ENCODE assay signal across 1 cellular context in the genomic region with DNA sequence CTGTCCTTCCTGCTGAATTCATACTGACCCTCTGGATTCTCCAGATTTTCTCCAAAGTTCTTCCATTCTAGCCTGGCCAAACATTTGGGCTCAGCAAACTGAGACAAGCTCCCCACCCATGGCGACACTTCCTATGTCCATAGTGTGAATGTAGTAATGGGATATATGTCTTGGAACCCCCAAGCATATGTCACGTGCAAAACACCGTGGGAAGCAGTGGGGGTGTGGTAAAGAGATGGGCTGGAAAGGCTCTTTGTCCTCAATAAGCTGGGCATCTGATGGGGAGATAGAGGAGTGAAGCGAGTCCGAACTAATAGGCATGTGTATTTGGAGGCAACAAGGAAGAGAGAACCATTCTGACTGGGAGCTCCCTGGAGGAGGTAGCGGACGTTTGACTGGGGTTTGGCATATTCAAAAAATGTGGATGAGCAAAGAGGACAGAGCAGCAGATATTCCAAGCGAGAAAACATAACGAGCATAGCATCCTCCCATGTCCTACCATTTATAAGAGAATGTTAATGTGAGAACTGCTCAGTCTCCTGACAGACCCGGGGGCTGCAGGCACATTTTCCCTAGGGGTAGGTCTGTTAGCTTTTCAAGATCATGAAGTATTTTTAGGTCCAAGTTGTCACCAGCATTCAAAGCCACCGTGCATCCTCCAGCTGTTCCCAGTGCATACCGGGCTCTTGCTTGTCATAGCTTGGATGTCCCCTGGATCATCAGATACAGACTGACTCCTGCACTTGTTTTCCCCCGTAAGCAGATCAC.
TF ChIP-seq lines count a peak whose summit lies in the region.

No MANE protein-coding gene starts in this region.

TF ChIP-seq in GM23338, 12 proteins besides CTCF, POLR2A, EP300 and RAD21 (continued from another document):
- TF ChIP-seq, protein P1, sequence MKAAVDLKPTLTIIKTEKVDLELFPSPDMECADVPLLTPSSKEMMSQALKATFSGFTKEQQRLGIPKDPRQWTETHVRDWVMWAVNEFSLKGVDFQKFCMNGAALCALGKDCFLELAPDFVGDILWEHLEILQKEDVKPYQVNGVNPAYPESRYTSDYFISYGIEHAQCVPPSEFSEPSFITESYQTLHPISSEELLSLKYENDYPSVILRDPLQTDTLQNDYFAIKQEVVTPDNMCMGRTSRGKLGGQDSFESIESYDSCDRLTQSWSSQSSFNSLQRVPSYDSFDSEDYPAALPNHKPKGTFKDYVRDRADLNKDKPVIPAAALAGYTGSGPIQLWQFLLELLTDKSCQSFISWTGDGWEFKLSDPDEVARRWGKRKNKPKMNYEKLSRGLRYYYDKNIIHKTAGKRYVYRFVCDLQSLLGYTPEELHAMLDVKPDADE (IDR thresholded peaks at IDR 0.05) = no peak
- no peak for TF ChIP-seq EZH2phosphoT487 (IDR thresholded peaks at IDR 0.05; ENCODE audit: unreplicated experiment)
- TF ChIP-seq CREB1 (CRISPR knock-in tag; IDR thresholded peaks at IDR 0.05; ENCODE audit: low read depth) = no peak
- TF ChIP-seq, protein P2, sequence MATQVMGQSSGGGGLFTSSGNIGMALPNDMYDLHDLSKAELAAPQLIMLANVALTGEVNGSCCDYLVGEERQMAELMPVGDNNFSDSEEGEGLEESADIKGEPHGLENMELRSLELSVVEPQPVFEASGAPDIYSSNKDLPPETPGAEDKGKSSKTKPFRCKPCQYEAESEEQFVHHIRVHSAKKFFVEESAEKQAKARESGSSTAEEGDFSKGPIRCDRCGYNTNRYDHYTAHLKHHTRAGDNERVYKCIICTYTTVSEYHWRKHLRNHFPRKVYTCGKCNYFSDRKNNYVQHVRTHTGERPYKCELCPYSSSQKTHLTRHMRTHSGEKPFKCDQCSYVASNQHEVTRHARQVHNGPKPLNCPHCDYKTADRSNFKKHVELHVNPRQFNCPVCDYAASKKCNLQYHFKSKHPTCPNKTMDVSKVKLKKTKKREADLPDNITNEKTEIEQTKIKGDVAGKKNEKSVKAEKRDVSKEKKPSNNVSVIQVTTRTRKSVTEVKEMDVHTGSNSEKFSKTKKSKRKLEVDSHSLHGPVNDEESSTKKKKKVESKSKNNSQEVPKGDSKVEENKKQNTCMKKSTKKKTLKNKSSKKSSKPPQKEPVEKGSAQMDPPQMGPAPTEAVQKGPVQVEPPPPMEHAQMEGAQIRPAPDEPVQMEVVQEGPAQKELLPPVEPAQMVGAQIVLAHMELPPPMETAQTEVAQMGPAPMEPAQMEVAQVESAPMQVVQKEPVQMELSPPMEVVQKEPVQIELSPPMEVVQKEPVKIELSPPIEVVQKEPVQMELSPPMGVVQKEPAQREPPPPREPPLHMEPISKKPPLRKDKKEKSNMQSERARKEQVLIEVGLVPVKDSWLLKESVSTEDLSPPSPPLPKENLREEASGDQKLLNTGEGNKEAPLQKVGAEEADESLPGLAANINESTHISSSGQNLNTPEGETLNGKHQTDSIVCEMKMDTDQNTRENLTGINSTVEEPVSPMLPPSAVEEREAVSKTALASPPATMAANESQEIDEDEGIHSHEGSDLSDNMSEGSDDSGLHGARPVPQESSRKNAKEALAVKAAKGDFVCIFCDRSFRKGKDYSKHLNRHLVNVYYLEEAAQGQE (IDR thresholded peaks at IDR 0.05; ENCODE audit: unreplicated experiment) = no peak
- no peak for TF ChIP-seq ZNF331 (CRISPR knock-in tag; IDR thresholded peaks at IDR 0.05; ENCODE audit: low read depth)
- no peak for TF ChIP-seq ZNF114 (CRISPR knock-in tag; IDR thresholded peaks at IDR 0.05)
- TF ChIP-seq NANOG (IDR thresholded peaks at IDR 0.05; ENCODE audit: borderline replicate concordance) = no peak
- TF ChIP-seq, protein P3, sequence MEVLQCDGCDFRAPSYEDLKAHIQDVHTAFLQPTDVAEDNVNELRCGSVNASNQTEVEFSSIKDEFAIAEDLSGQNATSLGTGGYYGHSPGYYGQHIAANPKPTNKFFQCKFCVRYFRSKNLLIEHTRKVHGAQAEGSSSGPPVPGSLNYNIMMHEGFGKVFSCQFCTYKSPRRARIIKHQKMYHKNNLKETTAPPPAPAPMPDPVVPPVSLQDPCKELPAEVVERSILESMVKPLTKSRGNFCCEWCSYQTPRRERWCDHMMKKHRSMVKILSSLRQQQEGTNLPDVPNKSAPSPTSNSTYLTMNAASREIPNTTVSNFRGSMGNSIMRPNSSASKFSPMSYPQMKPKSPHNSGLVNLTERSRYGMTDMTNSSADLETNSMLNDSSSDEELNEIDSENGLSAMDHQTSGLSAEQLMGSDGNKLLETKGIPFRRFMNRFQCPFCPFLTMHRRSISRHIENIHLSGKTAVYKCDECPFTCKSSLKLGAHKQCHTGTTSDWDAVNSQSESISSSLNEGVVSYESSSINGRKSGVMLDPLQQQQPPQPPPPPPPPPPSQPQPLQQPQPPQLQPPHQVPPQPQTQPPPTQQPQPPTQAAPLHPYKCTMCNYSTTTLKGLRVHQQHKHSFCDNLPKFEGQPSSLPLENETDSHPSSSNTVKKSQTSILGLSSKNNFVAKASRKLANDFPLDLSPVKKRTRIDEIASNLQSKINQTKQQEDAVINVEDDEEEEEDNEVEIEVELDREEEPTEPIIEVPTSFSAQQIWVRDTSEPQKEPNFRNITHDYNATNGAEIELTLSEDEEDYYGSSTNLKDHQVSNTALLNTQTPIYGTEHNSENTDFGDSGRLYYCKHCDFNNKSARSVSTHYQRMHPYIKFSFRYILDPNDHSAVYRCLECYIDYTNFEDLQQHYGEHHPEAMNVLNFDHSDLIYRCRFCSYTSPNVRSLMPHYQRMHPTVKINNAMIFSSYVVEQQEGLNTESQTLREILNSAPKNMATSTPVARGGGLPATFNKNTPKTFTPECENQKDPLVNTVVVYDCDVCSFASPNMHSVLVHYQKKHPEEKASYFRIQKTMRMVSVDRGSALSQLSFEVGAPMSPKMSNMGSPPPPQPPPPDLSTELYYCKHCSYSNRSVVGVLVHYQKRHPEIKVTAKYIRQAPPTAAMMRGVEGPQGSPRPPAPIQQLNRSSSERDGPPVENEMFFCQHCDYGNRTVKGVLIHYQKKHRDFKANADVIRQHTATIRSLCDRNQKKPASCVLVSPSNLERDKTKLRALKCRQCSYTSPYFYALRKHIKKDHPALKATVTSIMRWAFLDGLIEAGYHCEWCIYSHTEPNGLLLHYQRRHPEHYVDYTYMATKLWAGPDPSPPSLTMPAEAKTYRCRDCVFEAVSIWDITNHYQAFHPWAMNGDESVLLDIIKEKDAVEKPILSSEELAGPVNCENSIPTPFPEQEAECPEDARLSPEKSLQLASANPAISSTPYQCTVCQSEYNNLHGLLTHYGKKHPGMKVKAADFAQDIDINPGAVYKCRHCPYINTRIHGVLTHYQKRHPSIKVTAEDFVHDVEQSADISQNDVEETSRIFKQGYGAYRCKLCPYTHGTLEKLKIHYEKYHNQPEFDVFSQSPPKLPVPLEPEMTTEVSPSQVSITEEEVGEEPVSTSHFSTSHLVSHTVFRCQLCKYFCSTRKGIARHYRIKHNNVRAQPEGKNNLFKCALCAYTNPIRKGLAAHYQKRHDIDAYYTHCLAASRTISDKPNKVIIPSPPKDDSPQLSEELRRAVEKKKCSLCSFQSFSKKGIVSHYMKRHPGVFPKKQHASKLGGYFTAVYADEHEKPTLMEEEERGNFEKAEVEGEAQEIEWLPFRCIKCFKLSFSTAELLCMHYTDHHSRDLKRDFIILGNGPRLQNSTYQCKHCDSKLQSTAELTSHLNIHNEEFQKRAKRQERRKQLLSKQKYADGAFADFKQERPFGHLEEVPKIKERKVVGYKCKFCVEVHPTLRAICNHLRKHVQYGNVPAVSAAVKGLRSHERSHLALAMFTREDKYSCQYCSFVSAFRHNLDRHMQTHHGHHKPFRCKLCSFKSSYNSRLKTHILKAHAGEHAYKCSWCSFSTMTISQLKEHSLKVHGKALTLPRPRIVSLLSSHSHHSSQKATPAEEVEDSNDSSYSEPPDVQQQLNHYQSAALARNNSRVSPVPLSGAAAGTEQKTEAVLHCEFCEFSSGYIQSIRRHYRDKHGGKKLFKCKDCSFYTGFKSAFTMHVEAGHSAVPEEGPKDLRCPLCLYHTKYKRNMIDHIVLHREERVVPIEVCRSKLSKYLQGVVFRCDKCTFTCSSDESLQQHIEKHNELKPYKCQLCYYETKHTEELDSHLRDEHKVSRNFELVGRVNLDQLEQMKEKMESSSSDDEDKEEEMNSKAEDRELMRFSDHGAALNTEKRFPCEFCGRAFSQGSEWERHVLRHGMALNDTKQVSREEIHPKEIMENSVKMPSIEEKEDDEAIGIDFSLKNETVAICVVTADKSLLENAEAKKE (CRISPR knock-in tag; IDR thresholded peaks at IDR 0.05) = no peak
- no peak for TF ChIP-seq EZH2 (IDR thresholded peaks at IDR 0.05; ENCODE audit: low read depth, unreplicated experiment)
- no peak for TF ChIP-seq POLR2AphosphoS5 (IDR thresholded peaks at IDR 0.05; ENCODE audit: low read depth)
- no peak for TF ChIP-seq JUNB (IDR thresholded peaks at IDR 0.05; ENCODE audit: unreplicated experiment)
